Comparison of ENCODE assay signal across 1 cellular context in genomic region chr5:33440482-33441240, GRCh38.
A peak's percentile ranks its signal among the peaks of the same experiment; 100 is the strongest.
TF ChIP-seq lines count a peak whose summit lies in the region.

TSS of gene TARS1 (plus strand) at chr5:33440965. CDS start at chr5:33441087, 122 bp downstream.

TF ChIP-seq in HepG2, 621 proteins besides CTCF, POLR2A, EP300 and RAD21 (continued from another document):
- TF ChIP-seq ZNF740 (CRISPR knock-in tag; IDR thresholded peaks at IDR 0.05) (0 out of 2 replicates have a peak, but pooled peaks have one; percentile 13), HMGXB4 (CRISPR knock-in tag; IDR thresholded peaks at IDR 0.05; ENCODE audit: borderline replicate concordance in 1 of 2, low read depth in 1 of 2) (peak; percentile 53 to 55; a peak in 3 of 4 replicates), ZNF567 (CRISPR knock-in tag; IDR thresholded peaks at IDR 0.05; ENCODE audit: borderline replicate concordance) (no peak), ZNF451 (CRISPR knock-in tag; IDR thresholded peaks at IDR 0.05) (no peak), ASH2L (IDR thresholded peaks at IDR 0.05; ENCODE audit: insufficient read length, low read depth, low read length) (peak; percentile 79), ZFP90 (CRISPR knock-in tag; IDR thresholded peaks at IDR 0.05; ENCODE audit: borderline replicate concordance) (0 out of 2 replicates have a peak, but pooled peaks have one; percentile 40), PRDM10 (CRISPR knock-in tag; IDR thresholded peaks at IDR 0.05; ENCODE audit: low read depth) (peak; percentile 86), MIER3 (CRISPR knock-in tag; IDR thresholded peaks at IDR 0.05; ENCODE audit: borderline replicate concordance) (peak; percentile 86), ATF7-NPFF (CRISPR knock-in tag; IDR thresholded peaks at IDR 0.05; ENCODE audit: low read depth) (no peak), ZNF362 (CRISPR knock-in tag; IDR thresholded peaks at IDR 0.05; ENCODE audit: borderline replicate concordance) (no peak), ZNF772 (CRISPR knock-in tag; IDR thresholded peaks at IDR 0.05) (peak; percentile 79), ZFP82 (CRISPR knock-in tag; IDR thresholded peaks at IDR 0.05; ENCODE audit: borderline replicate concordance) (peak; percentile 93; the same call in 1 of the 2 replicates), CREB3 (CRISPR knock-in tag; IDR thresholded peaks at IDR 0.05) (0 out of 2 replicates have a peak, but pooled peaks have one; percentile 24), ARHGAP35 (CRISPR knock-in tag; IDR thresholded peaks at IDR 0.05; ENCODE audit: borderline replicate concordance) (no peak), E2F2 (CRISPR knock-in tag; IDR thresholded peaks at IDR 0.05; ENCODE audit: borderline replicate concordance) (0 out of 2 replicates have a peak, but pooled peaks have one; percentile 50), MATR3 (CRISPR knock-in tag; IDR thresholded peaks at IDR 0.05) (no peak), THAP8 (CRISPR knock-in tag; IDR thresholded peaks at IDR 0.05; ENCODE audit: borderline replicate concordance) (no peak), ZNF207 (IDR thresholded peaks at IDR 0.05; ENCODE audit: borderline replicate concordance) (no peak), SMARCC2 (IDR thresholded peaks at IDR 0.05) (no peak), MTERF4 (CRISPR knock-in tag; IDR thresholded peaks at IDR 0.05) (0 out of 2 replicates have a peak, but pooled peaks have one; percentile 36), CHCHD3 (CRISPR knock-in tag; IDR thresholded peaks at IDR 0.05) (no peak), BRF2 (CRISPR knock-in tag; IDR thresholded peaks at IDR 0.05) (0 out of 2 replicates have a peak, but pooled peaks have one; percentile 42), ZNF235 (CRISPR knock-in tag; IDR thresholded peaks at IDR 0.05; ENCODE audit: borderline replicate concordance) (no peak), KLF9 (CRISPR knock-in tag; IDR thresholded peaks at IDR 0.05; ENCODE audit: low read depth) (no peak), POGK (CRISPR knock-in tag; conservative IDR thresholded peaks at IDR 0.05) (peak; percentile 79), ZNF598 (CRISPR knock-in tag; IDR thresholded peaks at IDR 0.05; ENCODE audit: borderline replicate concordance) (no peak), CENPX (CRISPR knock-in tag; IDR thresholded peaks at IDR 0.05) (no peak), FOXA1 (IDR thresholded peaks at IDR 0.05) (no peak), FOXA1 (CRISPR knock-in tag; IDR thresholded peaks at IDR 0.05) (peak; percentile 19; the same call in 1 of the 2 replicates), PHF20 (CRISPR knock-in tag; IDR thresholded peaks at IDR 0.05) (peak; percentile 90), ZEB1 (IDR thresholded peaks at IDR 0.05; ENCODE audit: insufficient replicate concordance, low read depth) (no peak), EEA1 (CRISPR knock-in tag; IDR thresholded peaks at IDR 0.05; ENCODE audit: borderline replicate concordance) (0 out of 2 replicates have a peak, but pooled peaks have one; percentile 19), USF2 (IDR thresholded peaks at IDR 0.05; ENCODE audit: low read depth, low read length) (no peak), USF2 (CRISPR knock-in tag; IDR thresholded peaks at IDR 0.05; ENCODE audit: borderline replicate concordance) (no peak), ZNF331 (CRISPR knock-in tag; IDR thresholded peaks at IDR 0.05) (peak; percentile 58), ZSCAN20 (CRISPR knock-in tag; IDR thresholded peaks at IDR 0.05; ENCODE audit: borderline replicate concordance) (peak; percentile 36; the same call in 1 of the 2 replicates), NFE2 (CRISPR knock-in tag; IDR thresholded peaks at IDR 0.05) (no peak)
TF ChIP-seq in HepG2: peak in this region for 264.
